In genomic region chr11:76207642-76208378, GRCh38 we compare ENCODE assay signal across 8 cellular contexts. TPM values are rescaled to one million over a fixed set of nuclear protein-coding genes. Genes with fewer than 3 reads are reported as not detected.
A peak's percentile ranks its signal among the peaks of the same experiment; 100 is the strongest.
DNase-seq lines count a peak whose midpoint lies in the region; ATAC-seq and TF ChIP-seq lines count a peak whose summit lies in the region.

No MANE protein-coding gene starts in this region.

- TF ChIP-seq CTCF in kidney epithelial cell (IDR thresholded peaks at IDR 0.05; ENCODE audit: insufficient read depth, low read length, poor library complexity, severe bottlenecking) = peak; percentile 70

- ATAC-seq in HG02798 (IDR thresholded peaks at IDR 0.05; ENCODE audit: poor library complexity, unreplicated experiment) (peak; percentile 57), GM19455 (IDR thresholded peaks at IDR 0.05; ENCODE audit: unreplicated experiment) (no peak)
- ATAC-seq in central memory CD8-positive, alpha-beta T cell (replicated peaks; ENCODE audit: extremely low read depth, poor library complexity, severe bottlenecking) = peak; percentile 68

- H3K9me3 Mint-ChIP-seq in central memory CD8-positive, alpha-beta T cell = no peaks in the 10 kb centered on the region

- no peak overlapping the region for H3K4me3 ChIP-seq in kidney epithelial cell (ENCODE audit: low read depth, low read length)

- H3K4me3 Mint-ChIP-seq in central memory CD8-positive, alpha-beta T cell = peak overlapping the region; percentile 78

- peaks cover 93% of the 10 kb centered on the region for H3K27me3 ChIP-seq in kidney epithelial cell (ENCODE audit: control insufficient read depth, insufficient read depth, low read length)

- H3K36me3 Mint-ChIP-seq in central memory CD8-positive, alpha-beta T cell (ENCODE audit: insufficient read depth) = peaks cover 8% of the 10 kb centered on the region

- H3K4me1 Mint-ChIP-seq in central memory CD8-positive, alpha-beta T cell = peaks cover 15% of the 10 kb centered on the region

- peak; percentile 66 for DNase-seq in DMS79 (lab: John Stamatoyannopoulos, UW)
- peak; percentile 66 for DNase-seq in NCI-H226
- peak; percentile 38 to 69 (median 52) for DNase-seq in activated CD4-positive, CD25-positive, alpha-beta regulatory T cell (lab: John Stamatoyannopoulos, UW)
- DNase-seq in central memory CD8-positive, alpha-beta T cell (ENCODE audit: low spot score in 2 of 2) = peak; percentile 54 to 71
- peak; percentile 16 for DNase-seq in kidney epithelial cell (ENCODE audit: low read depth)
- DNase-seq in stimulated activated CD4-positive, alpha-beta T cell treated with anti-CD3 and anti-CD28 coated beads, Interleukin-15, amount 100 ng/mL, for 1 hour (ENCODE audit: low read depth in 1 of 2, low spot score in 1 of 2) = peak; percentile 57 to 72

- H3K36me3 ChIP-seq in kidney epithelial cell (ENCODE audit: control insufficient read depth, insufficient read depth, low read length) = no peaks in the 10 kb centered on the region

- H3K27me3 Mint-ChIP-seq in central memory CD8-positive, alpha-beta T cell = peaks cover 38% of the 10 kb centered on the region

- no peak overlapping the region for H3K27ac Mint-ChIP-seq in central memory CD8-positive, alpha-beta T cell (ENCODE audit: low read depth)

RNA-seq across cellular contexts. Expression of gene WNT11, which starts 1.5 kb away (rescaled TPM):
- 0.21 and 0.27 TPM in 2 replicates for total RNA-seq in kidney epithelial cell

Comparison
In these comparisons a context has a peak if more than half of its experiments do, and no peak if none do; other contexts are left out.
1. DNase-seq: peak in every context shown above with its lines; median percentile 66 in DMS79; 66 in NCI-H226; 64 in stimulated activated CD4-positive, alpha-beta T cell treated with anti-CD3 and anti-CD28 coated beads, Interleukin-15, amount 100 ng/mL, for 1 hour; 62 in central memory CD8-positive, alpha-beta T cell; 52 in activated CD4-positive, CD25-positive, alpha-beta regulatory T cell; 16 in kidney epithelial cell.